ENCODE assay signal across 11 cellular contexts in the genomic region with DNA sequence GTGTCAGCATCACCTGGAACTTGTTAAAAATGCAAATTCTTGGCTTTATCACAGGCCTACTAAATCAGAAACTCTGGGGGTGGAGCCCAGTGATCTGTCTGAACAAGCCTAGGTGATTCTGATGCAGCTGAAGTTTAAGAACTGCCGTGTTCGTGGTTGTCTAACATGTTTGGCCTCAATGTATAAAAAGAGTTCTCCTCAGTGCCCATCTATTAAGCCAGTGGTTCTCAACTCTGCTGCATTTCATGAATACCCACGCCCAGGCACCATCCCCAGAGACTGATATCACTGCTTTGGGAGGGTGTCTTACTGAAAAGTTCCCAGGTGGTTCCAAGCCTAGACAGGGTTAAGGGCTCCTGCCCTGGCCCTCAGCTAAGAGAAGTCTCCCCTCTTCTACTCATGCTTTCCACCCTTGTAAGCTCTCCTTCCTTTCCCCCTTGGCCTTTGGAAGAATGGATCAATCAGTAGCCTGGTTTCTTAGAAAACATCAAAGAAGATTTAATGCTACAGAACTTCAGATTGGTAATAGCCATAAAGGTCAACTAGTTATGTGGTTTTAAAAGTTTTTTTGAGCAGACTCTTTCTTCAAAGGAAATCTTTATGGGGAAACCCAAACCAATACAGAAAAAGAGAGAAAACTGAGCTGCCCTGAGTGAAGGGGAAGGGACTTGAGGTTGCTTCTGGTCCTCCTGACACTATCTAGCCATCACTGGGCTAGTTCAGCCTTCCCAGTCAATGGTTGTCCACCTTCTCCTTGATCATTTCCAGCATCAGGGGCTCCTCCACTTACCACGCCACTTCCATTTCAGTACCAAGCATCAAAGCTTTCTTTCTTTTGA. TPM values are rescaled to one million over a fixed set of nuclear protein-coding genes. Genes with fewer than 3 reads are reported as not detected.
A peak's percentile ranks its signal among the peaks of the same experiment; 100 is the strongest.
DNase-seq lines count a peak whose midpoint lies in the region; ATAC-seq and TF ChIP-seq lines count a peak whose summit lies in the region.
"Had no signal": no experiment of that assay in that cellular context is flagged by ENCODE, and none has a peak within 500 bp of the region (broad histone marks: within the 10 kb centered on the region; RNA-seq: fewer than 3 reads in every experiment).

No MANE protein-coding gene starts in this region.

- H3K36me3 ChIP-seq in suprapubic skin = no peaks in the 10 kb centered on the region
- H3K36me3 ChIP-seq in MG63 = no peaks in the 10 kb centered on the region
- H3K36me3 ChIP-seq in sigmoid colon = no peaks in the 10 kb centered on the region

- intact Hi-C loops in activated naive CD4-positive, alpha-beta T cell treated with anti-CD3 and anti-CD28 coated beads for 36 hours (cut with micrococcal nuclease) = loop anchor here (1.0 to 10.0 kb wide), 10 partner anchors 9 to 1317 kb away; no protein-coding TSS in a partner anchor
- intact Hi-C loops in sigmoid colon (cut with DNase I) = no loop called here

- no peaks in the 10 kb centered on the region for H3K9me3 ChIP-seq in suprapubic skin
- H3K9me3 ChIP-seq in MG63 = no peaks in the 10 kb centered on the region
- H3K9me3 ChIP-seq in sigmoid colon = no peaks in the 10 kb centered on the region
- H3K9me3 ChIP-seq: A549 had no signal

- peak; percentile 25 for ATAC-seq in activated CD8-positive, alpha-beta memory T cell treated with anti-CD3 and anti-CD28 coated beads, Interleukin-2, amount 10 ng/mL, durations not matched to agents 7 days and 5 days
- ATAC-seq in HG03066 (IDR thresholded peaks at IDR 0.05; ENCODE audit: low read depth, unreplicated experiment) = peak; percentile 65
- ATAC-seq: A549 had no signal

- no peaks in the 10 kb centered on the region for H3K27me3 Mint-ChIP-seq in activated CD8-positive, alpha-beta memory T cell treated with anti-CD3 and anti-CD28 coated beads, Interleukin-2, amount 10 ng/mL, durations not matched to agents 7 days and 5 days
- no peaks in the 10 kb centered on the region for H3K27me3 Mint-ChIP-seq in activated naive CD4-positive, alpha-beta T cell treated with anti-CD3 and anti-CD28 coated beads for 36 hours (ENCODE audit: low read depth)

- H3K4me1 ChIP-seq in suprapubic skin = peaks cover 50% of the 10 kb centered on the region
- peaks cover 0 to 23% (median 18%) of the 10 kb centered on the region in 4 donors for H3K4me1 ChIP-seq in sigmoid colon
- H3K4me1 ChIP-seq: A549 had no signal

- 59% methylated on average over 4 of the region's 4 CpGs for whole genome bisulfite sequencing in suprapubic skin
- 84 to 97% methylated on average over 4 of the region's 4 CpGs for WGBS in sigmoid colon, 2 donors

- peak overlapping the region; percentile 90 for H3K27ac Mint-ChIP-seq in activated CD8-positive, alpha-beta memory T cell treated with anti-CD3 and anti-CD28 coated beads, Interleukin-2, amount 10 ng/mL, durations not matched to agents 7 days and 5 days
- H3K27ac Mint-ChIP-seq in activated naive CD4-positive, alpha-beta T cell treated with anti-CD3 and anti-CD28 coated beads for 36 hours = peak overlapping the region; percentile 96

- H3K36me3 Mint-ChIP-seq in activated CD8-positive, alpha-beta memory T cell treated with anti-CD3 and anti-CD28 coated beads, Interleukin-2, amount 10 ng/mL, durations not matched to agents 7 days and 5 days = peaks cover 6% of the 10 kb centered on the region
- H3K36me3 Mint-ChIP-seq in activated naive CD4-positive, alpha-beta T cell treated with anti-CD3 and anti-CD28 coated beads for 36 hours (ENCODE audit: low read depth) = no peaks in the 10 kb centered on the region

- no peaks in the 10 kb centered on the region for H3K9me3 Mint-ChIP-seq in activated CD8-positive, alpha-beta memory T cell treated with anti-CD3 and anti-CD28 coated beads, Interleukin-2, amount 10 ng/mL, durations not matched to agents 7 days and 5 days (ENCODE audit: low read depth)
- H3K9me3 Mint-ChIP-seq in activated naive CD4-positive, alpha-beta T cell treated with anti-CD3 and anti-CD28 coated beads for 36 hours = no peaks in the 10 kb centered on the region

- TF ChIP-seq EP300 in suprapubic skin (IDR thresholded peaks at IDR 0.05) (no peak), sigmoid colon (IDR thresholded peaks at IDR 0.05) (no peak)

- H3K4me1 Mint-ChIP-seq in activated CD8-positive, alpha-beta memory T cell treated with anti-CD3 and anti-CD28 coated beads, Interleukin-2, amount 10 ng/mL, durations not matched to agents 7 days and 5 days = peaks cover 71% of the 10 kb centered on the region
- peaks cover 75% of the 10 kb centered on the region for H3K4me1 Mint-ChIP-seq in activated naive CD4-positive, alpha-beta T cell treated with anti-CD3 and anti-CD28 coated beads for 36 hours (ENCODE audit: low read depth)

- H3K4me3 ChIP-seq in suprapubic skin (no peak overlapping the region), MG63 (no peak overlapping the region), sigmoid colon (no peak overlapping the region)
- H3K4me3 ChIP-seq: A549, GM23248 had no signal

- H3K4me3 Mint-ChIP-seq in activated CD8-positive, alpha-beta memory T cell treated with anti-CD3 and anti-CD28 coated beads, Interleukin-2, amount 10 ng/mL, durations not matched to agents 7 days and 5 days = no peak overlapping the region
- H3K4me3 Mint-ChIP-seq in activated naive CD4-positive, alpha-beta T cell treated with anti-CD3 and anti-CD28 coated beads for 36 hours = peak overlapping the region; percentile 35

- CTCF ChIA-PET in activated CD8-positive, alpha-beta memory T cell treated with anti-CD3 and anti-CD28 coated beads, Interleukin-2, amount 10 ng/mL, durations not matched to agents 7 days and 5 days (lab: Charles Lee) = interaction anchor here (1.0 to 2.1 kb wide), 6 partner anchors 8 to 120 kb away, joined by 3 to 8 read pairs (median 3); no protein-coding TSS in a partner anchor
- CTCF ChIA-PET in activated naive CD4-positive, alpha-beta T cell treated with anti-CD3 and anti-CD28 coated beads for 36 hours (lab: Charles Lee) = interaction anchor here (0.6 to 8.3 kb wide), 4 partner anchors 29 to 111 kb away, joined by 3 to 46 read pairs (median 7); partner anchors contain the start of gene TNFAIP3

- H3K27ac ChIP-seq in suprapubic skin (peak overlapping the region; percentile 65), sigmoid colon (no peak overlapping the region)
- H3K27ac ChIP-seq: A549, GM23248 had no signal

- peak; percentile 61 for DNase-seq in activated CD8-positive, alpha-beta memory T cell treated with anti-CD3 and anti-CD28 coated beads, Interleukin-2, amount 10 ng/mL, durations not matched to agents 7 days and 5 days
- no peak for DNase-seq in activated CD8-positive, alpha-beta memory T cell treated with anti-CD3 and anti-CD28 coated beads, Interleukin-2, amount 50 U/mL, for 48 hours
- DNase-seq in activated naive CD4-positive, alpha-beta T cell treated with anti-CD3 and anti-CD28 coated beads for 36 hours = peak; percentile 84
- no peak for DNase-seq in suprapubic skin (ENCODE audit: low spot score in 2 of 2)
- no peak for DNase-seq in NCI-H1048 (lab: John Stamatoyannopoulos, UW)
- no peak for DNase-seq in MG63
- DNase-seq in sigmoid colon = no peak
- DNase-seq: GM23248, NCI-H1930 had no signal

- TF ChIP-seq POLR2A in suprapubic skin (IDR thresholded peaks at IDR 0.05) = no peak
- TF ChIP-seq POLR2A in sigmoid colon (IDR thresholded peaks at IDR 0.05) = no peak

- H3K27me3 ChIP-seq in suprapubic skin (no peaks in the 10 kb centered on the region), MG63 (no peaks in the 10 kb centered on the region), sigmoid colon (no peaks in the 10 kb centered on the region)

- TF ChIP-seq CTCF in suprapubic skin (IDR thresholded peaks at IDR 0.05) (no peak), sigmoid colon (IDR thresholded peaks at IDR 0.05) (no peak)

RNA-seq across cellular contexts. Expression of gene TNFAIP3, which starts 38.9 kb away (rescaled TPM):
- total RNA-seq in activated CD8-positive, alpha-beta memory T cell treated with anti-CD3 and anti-CD28 coated beads, Interleukin-2, amount 10 ng/mL, durations not matched to agents 7 days and 5 days = 100 to 1,000 TPM in 1 of 2 experiments, 10 to 100 TPM in 1; 86.7 to 225 TPM
- total RNA-seq in activated naive CD4-positive, alpha-beta T cell treated with anti-CD3 and anti-CD28 coated beads for 36 hours = 100 to 1,000 TPM; 289 to 294 TPM
- total RNA-seq in suprapubic skin (100 to 1,000 TPM in 3 of 4 donors, 10 to 100 TPM in 1; 64.1 to 146 (median 111) TPM), sigmoid colon (10 to 100 TPM; 14.6 to 37.6 (median 21.0) TPM)
- total RNA-seq in MG63 (2014; rRNA removed; shearing (Covaris generic); ENCODE audit: low replicate concordance) = 0.79 and 2.4 TPM in 2 replicates
- polyA plus RNA-seq in sigmoid colon = 10 to 100 TPM; 11.4 to 49.9 (median 18.7) TPM

Comparison
In these comparisons a context has a peak if more than half of its experiments do, and no peak if none do; other contexts are left out.
1. DNase-seq: peak in activated CD8-positive, alpha-beta memory T cell treated with anti-CD3 and anti-CD28 coated beads, Interleukin-2, amount 10 ng/mL, durations not matched to agents 7 days and 5 days (single experiment) and activated naive CD4-positive, alpha-beta T cell treated with anti-CD3 and anti-CD28 coated beads for 36 hours (single experiment); none in activated CD8-positive, alpha-beta memory T cell treated with anti-CD3 and anti-CD28 coated beads, Interleukin-2, amount 50 U/mL, for 48 hours (single experiment), suprapubic skin (0 of 2), NCI-H1048 (single experiment), MG63 (single experiment) and sigmoid colon (single experiment).